1 cellular context compared by ENCODE assay signal in the genomic region with DNA sequence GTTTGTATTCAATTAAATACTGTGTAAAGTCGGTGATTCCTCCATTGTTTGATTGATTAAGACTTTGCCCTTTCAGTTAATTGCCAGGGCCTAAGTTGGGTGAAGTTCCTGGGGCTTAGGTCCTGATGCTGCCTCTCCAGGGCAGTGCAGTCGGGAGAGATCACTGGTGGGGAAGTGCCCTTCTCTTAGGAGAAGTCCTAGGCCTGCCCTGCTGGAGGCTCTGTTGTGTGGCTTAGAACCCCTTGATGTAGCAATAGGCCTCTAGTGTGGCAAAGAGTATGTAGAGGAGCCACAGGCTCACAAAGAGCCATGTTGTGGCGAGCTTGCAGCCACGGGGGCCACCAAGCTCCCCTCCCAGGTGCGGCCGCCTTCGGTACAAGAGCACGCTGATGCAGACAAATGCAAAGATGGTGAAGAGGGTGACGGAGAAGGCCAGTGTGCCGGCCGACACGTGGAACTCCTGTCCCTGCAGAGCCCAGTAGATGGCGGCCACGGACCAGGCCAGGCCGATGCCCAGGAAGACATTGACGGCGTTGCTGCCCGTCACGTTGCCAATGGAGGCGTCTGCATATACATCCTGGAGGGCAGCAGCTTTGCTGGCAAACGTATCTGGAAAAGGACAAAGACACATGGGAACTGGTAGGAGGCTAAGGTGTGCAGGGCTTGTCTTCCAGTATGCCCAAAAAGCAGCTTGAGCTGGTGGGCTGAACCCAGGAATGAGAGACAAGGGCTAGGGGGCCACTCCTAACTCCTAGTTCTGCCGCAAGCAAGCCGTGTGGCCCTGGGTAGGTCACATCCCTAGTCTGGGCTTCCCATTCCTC.
TF ChIP-seq lines count a peak whose summit lies in the region.

No MANE protein-coding gene starts in this region.

TF ChIP-seq in HepG2, 621 proteins besides CTCF, POLR2A, EP300 and RAD21 (continued from another document and continues in another):
- no peak; the same call in 1 of the 2 replicates for TF ChIP-seq NR2F2 (IDR thresholded peaks at IDR 0.05; ENCODE audit: borderline replicate concordance, low read depth)
- TF ChIP-seq ZNF724P (CRISPR knock-in tag; IDR thresholded peaks at IDR 0.05; ENCODE audit: borderline replicate concordance) = 0 out of 2 replicates have a peak, but pooled peaks have one; percentile 47
- TF ChIP-seq, protein P1, sequence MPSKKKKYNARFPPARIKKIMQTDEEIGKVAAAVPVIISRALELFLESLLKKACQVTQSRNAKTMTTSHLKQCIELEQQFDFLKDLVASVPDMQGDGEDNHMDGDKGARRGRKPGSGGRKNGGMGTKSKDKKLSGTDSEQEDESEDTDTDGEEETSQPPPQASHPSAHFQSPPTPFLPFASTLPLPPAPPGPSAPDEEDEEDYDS (CRISPR knock-in tag; IDR thresholded peaks at IDR 0.05) = peak; percentile 74
- peak; percentile 33; the same call in 1 of the 2 replicates for TF ChIP-seq NR2C2 (CRISPR knock-in tag; IDR thresholded peaks at IDR 0.05; ENCODE audit: borderline replicate concordance)
- TF ChIP-seq ZMYM3 (CRISPR knock-in tag; IDR thresholded peaks at IDR 0.05) = peak; percentile 51; the same call in 1 of the 2 replicates
- TF ChIP-seq SALL2 (CRISPR knock-in tag; IDR thresholded peaks at IDR 0.05) = no peak
- TF ChIP-seq SNRNP70 (IDR thresholded peaks at IDR 0.05; ENCODE audit: low read depth, low read length) = no peak
- no peak; the same call in 1 of the 2 replicates for TF ChIP-seq ZNF567 (CRISPR knock-in tag; IDR thresholded peaks at IDR 0.05; ENCODE audit: borderline replicate concordance)
- TF ChIP-seq MTERF4 (CRISPR knock-in tag; IDR thresholded peaks at IDR 0.05) = peak; percentile 78; the same call in 1 of the 2 replicates
- TF ChIP-seq ISL2 (CRISPR knock-in tag; IDR thresholded peaks at IDR 0.05) = 0 out of 2 replicates have a peak, but pooled peaks have one; percentile 36
- TF ChIP-seq ZNF292 (CRISPR knock-in tag; IDR thresholded peaks at IDR 0.05; ENCODE audit: borderline replicate concordance, low read depth) = no peak
- TF ChIP-seq ZNF383 (CRISPR knock-in tag; IDR thresholded peaks at IDR 0.05; ENCODE audit: borderline replicate concordance) = peak; percentile 88; the same call in 1 of the 2 replicates
- TF ChIP-seq, protein P2, sequence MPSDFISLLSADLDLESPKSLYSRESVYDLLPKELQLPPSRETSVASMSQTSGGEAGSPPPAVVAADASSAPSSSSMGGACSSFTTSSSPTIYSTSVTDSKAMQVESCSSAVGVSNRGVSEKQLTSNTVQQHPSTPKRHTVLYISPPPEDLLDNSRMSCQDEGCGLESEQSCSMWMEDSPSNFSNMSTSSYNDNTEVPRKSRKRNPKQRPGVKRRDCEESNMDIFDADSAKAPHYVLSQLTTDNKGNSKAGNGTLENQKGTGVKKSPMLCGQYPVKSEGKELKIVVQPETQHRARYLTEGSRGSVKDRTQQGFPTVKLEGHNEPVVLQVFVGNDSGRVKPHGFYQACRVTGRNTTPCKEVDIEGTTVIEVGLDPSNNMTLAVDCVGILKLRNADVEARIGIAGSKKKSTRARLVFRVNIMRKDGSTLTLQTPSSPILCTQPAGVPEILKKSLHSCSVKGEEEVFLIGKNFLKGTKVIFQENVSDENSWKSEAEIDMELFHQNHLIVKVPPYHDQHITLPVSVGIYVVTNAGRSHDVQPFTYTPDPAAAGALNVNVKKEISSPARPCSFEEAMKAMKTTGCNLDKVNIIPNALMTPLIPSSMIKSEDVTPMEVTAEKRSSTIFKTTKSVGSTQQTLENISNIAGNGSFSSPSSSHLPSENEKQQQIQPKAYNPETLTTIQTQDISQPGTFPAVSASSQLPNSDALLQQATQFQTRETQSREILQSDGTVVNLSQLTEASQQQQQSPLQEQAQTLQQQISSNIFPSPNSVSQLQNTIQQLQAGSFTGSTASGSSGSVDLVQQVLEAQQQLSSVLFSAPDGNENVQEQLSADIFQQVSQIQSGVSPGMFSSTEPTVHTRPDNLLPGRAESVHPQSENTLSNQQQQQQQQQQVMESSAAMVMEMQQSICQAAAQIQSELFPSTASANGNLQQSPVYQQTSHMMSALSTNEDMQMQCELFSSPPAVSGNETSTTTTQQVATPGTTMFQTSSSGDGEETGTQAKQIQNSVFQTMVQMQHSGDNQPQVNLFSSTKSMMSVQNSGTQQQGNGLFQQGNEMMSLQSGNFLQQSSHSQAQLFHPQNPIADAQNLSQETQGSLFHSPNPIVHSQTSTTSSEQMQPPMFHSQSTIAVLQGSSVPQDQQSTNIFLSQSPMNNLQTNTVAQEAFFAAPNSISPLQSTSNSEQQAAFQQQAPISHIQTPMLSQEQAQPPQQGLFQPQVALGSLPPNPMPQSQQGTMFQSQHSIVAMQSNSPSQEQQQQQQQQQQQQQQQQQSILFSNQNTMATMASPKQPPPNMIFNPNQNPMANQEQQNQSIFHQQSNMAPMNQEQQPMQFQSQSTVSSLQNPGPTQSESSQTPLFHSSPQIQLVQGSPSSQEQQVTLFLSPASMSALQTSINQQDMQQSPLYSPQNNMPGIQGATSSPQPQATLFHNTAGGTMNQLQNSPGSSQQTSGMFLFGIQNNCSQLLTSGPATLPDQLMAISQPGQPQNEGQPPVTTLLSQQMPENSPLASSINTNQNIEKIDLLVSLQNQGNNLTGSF (CRISPR knock-in tag; IDR thresholded peaks at IDR 0.05) = no peak; the same call in 1 of the 2 replicates
- TF ChIP-seq MTA1 (CRISPR knock-in tag; IDR thresholded peaks at IDR 0.05; ENCODE audit: borderline replicate concordance) = peak; percentile 76; the same call in 1 of the 2 replicates
- TF ChIP-seq CREM (IDR thresholded peaks at IDR 0.05) = peak; percentile 21; the same call in 1 of the 2 replicates
- TF ChIP-seq CREM (CRISPR knock-in tag; IDR thresholded peaks at IDR 0.05) = no peak
- peak; percentile 96 for TF ChIP-seq ARNTL (CRISPR knock-in tag; IDR thresholded peaks at IDR 0.05)
- peak; percentile 87 for TF ChIP-seq YEATS4 (CRISPR knock-in tag; IDR thresholded peaks at IDR 0.05; ENCODE audit: borderline replicate concordance)
- TF ChIP-seq SPEN (CRISPR knock-in tag; IDR thresholded peaks at IDR 0.05; ENCODE audit: low read depth) = peak; percentile 81
- no peak for TF ChIP-seq HNF4G (IDR thresholded peaks at IDR 0.05; ENCODE audit: borderline replicate concordance, low read depth, low read length)
- TF ChIP-seq HNF4G (CRISPR knock-in tag; IDR thresholded peaks at IDR 0.05; ENCODE audit: borderline replicate concordance, low read depth) = no peak
- peak; percentile 60; the same call in 1 of the 2 replicates for TF ChIP-seq EHMT2 (IDR thresholded peaks at IDR 0.05; ENCODE audit: borderline replicate concordance, low read depth, low read length)
- peak; percentile 87; the same call in 1 of the 2 replicates for TF ChIP-seq TGIF2 (CRISPR knock-in tag; IDR thresholded peaks at IDR 0.05)
- TF ChIP-seq KAT2B (IDR thresholded peaks at IDR 0.05; ENCODE audit: borderline replicate concordance, low read depth, low read length) = no peak
- TF ChIP-seq AGO2 (optimal IDR thresholded peaks at IDR 0.05; ENCODE audit: low read depth, low read length) = no peak
- no peak for TF ChIP-seq ATRX (CRISPR knock-in tag; IDR thresholded peaks at IDR 0.05; ENCODE audit: borderline replicate concordance)
- no peak for TF ChIP-seq TEF (CRISPR knock-in tag; IDR thresholded peaks at IDR 0.05)
- TF ChIP-seq SP5 (CRISPR knock-in tag; IDR thresholded peaks at IDR 0.05; ENCODE audit: borderline replicate concordance, low read depth) = no peak
- TF ChIP-seq SMARCC2 (IDR thresholded peaks at IDR 0.05) = no peak
- TF ChIP-seq, protein P3, sequence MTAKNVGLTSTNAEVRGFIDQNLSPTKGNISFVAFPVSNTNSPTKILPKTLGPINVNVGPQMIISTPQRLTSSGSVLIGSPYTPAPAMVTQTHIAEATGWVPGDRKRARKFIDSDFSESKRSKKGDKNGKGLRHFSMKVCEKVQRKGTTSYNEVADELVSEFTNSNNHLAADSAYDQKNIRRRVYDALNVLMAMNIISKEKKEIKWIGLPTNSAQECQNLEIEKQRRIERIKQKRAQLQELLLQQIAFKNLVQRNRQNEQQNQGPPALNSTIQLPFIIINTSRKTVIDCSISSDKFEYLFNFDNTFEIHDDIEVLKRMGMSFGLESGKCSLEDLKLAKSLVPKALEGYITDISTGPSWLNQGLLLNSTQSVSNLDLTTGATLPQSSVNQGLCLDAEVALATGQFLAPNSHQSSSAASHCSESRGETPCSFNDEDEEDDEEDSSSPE (CRISPR knock-in tag; IDR thresholded peaks at IDR 0.05) = peak; percentile 67; the same call in 1 of the 2 replicates
- no peak for TF ChIP-seq TCF12 (IDR thresholded peaks at IDR 0.05)
- TF ChIP-seq TCF12 (CRISPR knock-in tag; IDR thresholded peaks at IDR 0.05) = no peak
- no peak for TF ChIP-seq ZNF672 (CRISPR knock-in tag; IDR thresholded peaks at IDR 0.05)
- no peak for TF ChIP-seq CENPX (CRISPR knock-in tag; IDR thresholded peaks at IDR 0.05)
- TF ChIP-seq POLR2AphosphoS2 (IDR thresholded peaks at IDR 0.05; ENCODE audit: low read depth, low read length) = no peak
- no peak for TF ChIP-seq MAF1 (CRISPR knock-in tag; IDR thresholded peaks at IDR 0.05; ENCODE audit: borderline replicate concordance)
- TF ChIP-seq RXRA (CRISPR knock-in tag; IDR thresholded peaks at IDR 0.05) = peak; percentile 69
- TF ChIP-seq ZNF331 (CRISPR knock-in tag; IDR thresholded peaks at IDR 0.05) = peak; percentile 63; the same call in 1 of the 2 replicates
- TF ChIP-seq ZNF484 (CRISPR knock-in tag; IDR thresholded peaks at IDR 0.05; ENCODE audit: borderline replicate concordance, low read depth) = no peak
- TF ChIP-seq FOXJ3 (CRISPR knock-in tag; IDR thresholded peaks at IDR 0.05; ENCODE audit: borderline replicate concordance) = no peak
- no peak for TF ChIP-seq MTA3 (CRISPR knock-in tag; IDR thresholded peaks at IDR 0.05)
- TF ChIP-seq ZKSCAN5 (CRISPR knock-in tag; IDR thresholded peaks at IDR 0.05) = no peak
- 0 out of 2 replicates have a peak, but pooled peaks have one; percentile 17 for TF ChIP-seq CREB1 (IDR thresholded peaks at IDR 0.05)
- no peak for TF ChIP-seq CREB1 (CRISPR knock-in tag; IDR thresholded peaks at IDR 0.05)
- TF ChIP-seq ZNF850 (CRISPR knock-in tag; conservative IDR thresholded peaks at IDR 0.05) = no peak
- TF ChIP-seq XRCC5 (optimal IDR thresholded peaks at IDR 0.05; ENCODE audit: low read length) = peak; percentile 42
- 0 out of 2 replicates have a peak, but pooled peaks have one; percentile 58 for TF ChIP-seq ZNF775 (CRISPR knock-in tag; IDR thresholded peaks at IDR 0.05; ENCODE audit: borderline replicate concordance)
- no peak for TF ChIP-seq PAF1 (CRISPR knock-in tag; IDR thresholded peaks at IDR 0.05)
- no peak for TF ChIP-seq ZNF234 (CRISPR knock-in tag; conservative IDR thresholded peaks at IDR 0.05)
- no peak for TF ChIP-seq ZNF562 (CRISPR knock-in tag; IDR thresholded peaks at IDR 0.05; ENCODE audit: borderline replicate concordance)
- TF ChIP-seq KDM2A (CRISPR knock-in tag; IDR thresholded peaks at IDR 0.05; ENCODE audit: borderline replicate concordance, low read depth) = peak; percentile 88
- TF ChIP-seq ZNF644 (CRISPR knock-in tag; IDR thresholded peaks at IDR 0.05; ENCODE audit: low read depth) = peak; percentile 72; the same call in 1 of the 2 replicates
- peak; percentile 76; the same call in 1 of the 2 replicates for TF ChIP-seq ZNF510 (CRISPR knock-in tag; IDR thresholded peaks at IDR 0.05; ENCODE audit: low read depth)
- peak; percentile 64 for TF ChIP-seq POLR2G (IDR thresholded peaks at IDR 0.05; ENCODE audit: low read depth, low read length)
- TF ChIP-seq ZNF34 (CRISPR knock-in tag; IDR thresholded peaks at IDR 0.05; ENCODE audit: borderline replicate concordance) = 0 out of 2 replicates have a peak, but pooled peaks have one; percentile 36
- TF ChIP-seq ZBTB33 (CRISPR knock-in tag; IDR thresholded peaks at IDR 0.05) = peak; percentile 62; the same call in 1 of the 2 replicates
- TF ChIP-seq, protein P4, sequence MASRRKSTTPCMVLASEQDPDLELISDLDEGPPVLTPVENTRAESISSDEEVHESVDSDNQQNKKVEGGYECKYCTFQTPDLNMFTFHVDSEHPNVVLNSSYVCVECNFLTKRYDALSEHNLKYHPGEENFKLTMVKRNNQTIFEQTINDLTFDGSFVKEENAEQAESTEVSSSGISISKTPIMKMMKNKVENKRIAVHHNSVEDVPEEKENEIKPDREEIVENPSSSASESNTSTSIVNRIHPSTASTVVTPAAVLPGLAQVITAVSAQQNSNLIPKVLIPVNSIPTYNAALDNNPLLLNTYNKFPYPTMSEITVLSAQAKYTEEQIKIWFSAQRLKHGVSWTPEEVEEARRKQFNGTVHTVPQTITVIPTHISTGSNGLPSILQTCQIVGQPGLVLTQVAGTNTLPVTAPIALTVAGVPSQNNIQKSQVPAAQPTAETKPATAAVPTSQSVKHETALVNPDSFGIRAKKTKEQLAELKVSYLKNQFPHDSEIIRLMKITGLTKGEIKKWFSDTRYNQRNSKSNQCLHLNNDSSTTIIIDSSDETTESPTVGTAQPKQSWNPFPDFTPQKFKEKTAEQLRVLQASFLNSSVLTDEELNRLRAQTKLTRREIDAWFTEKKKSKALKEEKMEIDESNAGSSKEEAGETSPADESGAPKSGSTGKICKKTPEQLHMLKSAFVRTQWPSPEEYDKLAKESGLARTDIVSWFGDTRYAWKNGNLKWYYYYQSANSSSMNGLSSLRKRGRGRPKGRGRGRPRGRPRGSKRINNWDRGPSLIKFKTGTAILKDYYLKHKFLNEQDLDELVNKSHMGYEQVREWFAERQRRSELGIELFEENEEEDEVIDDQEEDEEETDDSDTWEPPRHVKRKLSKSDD (CRISPR knock-in tag; IDR thresholded peaks at IDR 0.05; ENCODE audit: low read depth) = peak; percentile 88
